ENCODE assay signal across 8 cellular contexts in genomic region chr1:160031368-160032164, GRCh38. TPM values are rescaled to one million over a fixed set of nuclear protein-coding genes. Genes with fewer than 3 reads are reported as not detected.
DNase-seq lines count a peak whose midpoint lies in the region; ATAC-seq and TF ChIP-seq lines count a peak whose summit lies in the region.

TSS of gene PIGM (minus strand) at chr1:160031990. CDS start at chr1:160031739, 251 bp downstream.

- H3K4me3 ChIP-seq in WI38 (ENCODE audit: low read depth, low read length), result peak within 1 kb of the TSS; percentile 89
- H3K4me3 ChIP-seq in cardiac fibroblast (replicated peaks in 1 of 2; ENCODE audit: low read depth in 2 of 2, low read length in 2 of 2), result peak within 1 kb of the TSS; percentile 86 to 87
- peak within 1 kb of the TSS; percentile 82 for H3K4me3 ChIP-seq in smooth muscle cell

- H3K4me2 ChIP-seq in smooth muscle cell, result peak within 1 kb of the TSS; percentile 97

- H3F3A ChIP-seq in smooth muscle cell (ENCODE audit: low read depth), result no peaks in the 10 kb centered on the region

- peak within 1 kb of the TSS; percentile 41 for H3K9ac ChIP-seq in smooth muscle cell (ENCODE audit: low read depth)

- no peaks in the 10 kb centered on the region for H3K9me3 ChIP-seq in smooth muscle cell (replicated peaks; ENCODE audit: low read depth)

- peak within 1 kb of the TSS; percentile 99 for H2AFZ ChIP-seq in smooth muscle cell (ENCODE audit: low read depth)

- peak; percentile 98 for ATAC-seq in GM18909 (IDR thresholded peaks at IDR 0.05; ENCODE audit: poor library complexity, unreplicated experiment)
- ATAC-seq in HG03159 (IDR thresholded peaks at IDR 0.05; ENCODE audit: unreplicated experiment), result peak; percentile 94

- no peaks in the 10 kb centered on the region for H3K79me2 ChIP-seq in smooth muscle cell (ENCODE audit: low read depth)

- no peak for TF ChIP-seq CTCF in WI38 (IDR thresholded peaks at IDR 0.05; ENCODE audit: low read depth, low read length)
- no peak for TF ChIP-seq CTCF in cardiac fibroblast (IDR thresholded peaks at IDR 0.05; ENCODE audit: low read depth, low read length)
- no peak for TF ChIP-seq CTCF in smooth muscle cell (IDR thresholded peaks at IDR 0.05; ENCODE audit: borderline replicate concordance, insufficient read depth, poor library complexity, severe bottlenecking)

- peaks cover 18% of the 10 kb centered on the region for H3K4me1 ChIP-seq in smooth muscle cell (ENCODE audit: low read depth)

- H3K36me3 ChIP-seq in smooth muscle cell (ENCODE audit: low read depth), result no peaks in the 10 kb centered on the region

- H4K20me1 ChIP-seq in smooth muscle cell (ENCODE audit: low read depth), result peaks cover 5% of the 10 kb centered on the region

- peaks cover 35% of the 10 kb centered on the region for H3K27me3 ChIP-seq in smooth muscle cell (ENCODE audit: low read depth)

- WGBS in smooth muscle cell (ENCODE audit: low lambda C conversion rate), result under 1% methylated on average over 60 of the region's 60 CpGs

- DNase-seq in AG08395 (ENCODE audit: low spot score), result peak; percentile 94
- peak; percentile 99 for DNase-seq in NCI-H2227 (lab: John Stamatoyannopoulos, UW; ENCODE audit: unreplicated experiment)
- peak; percentile 88 to 90 for DNase-seq in cardiac fibroblast (ENCODE audit: low read depth in 2 of 2)
- DNase-seq in iPS-NIHi7 (ENCODE audit: extremely low spot score), result peak; percentile 98
- peak; percentile 42 for DNase-seq in smooth muscle cell (lab: John Stamatoyannopoulos, UW; ENCODE audit: unreplicated experiment)

- no peak within 1 kb of the TSS for H3K27ac ChIP-seq in smooth muscle cell (ENCODE audit: low read depth)

RNA-seq across cellular contexts. Expression of gene PIGM, which starts in this region (rescaled TPM):
- total RNA-seq in smooth muscle cell, result 4.7 and 5.2 TPM in 2 replicates
- polyA plus RNA-seq in smooth muscle cell, result 2.9 and 3.0 TPM in 2 replicates

Comparison
In these comparisons a context has a peak if more than half of its experiments do, and no peak if none do; other contexts are left out.
1. DNase-seq: peak in every context shown above with its lines; median percentile 99 in NCI-H2227; 98 in iPS-NIHi7; 94 in AG08395; 89 in cardiac fibroblast; 42 in smooth muscle cell.